Comparison of ENCODE assay signal across 1 cellular context in genomic region chr2:3519255-3520190, GRCh38.
TF ChIP-seq lines count a peak whose summit lies in the region.

Gene ADI1 (minus strand): TSS chr2:3519531. CDS start chr2:3519487, 44 bp downstream.

TF ChIP-seq in HepG2, 621 proteins besides CTCF, POLR2A, EP300 and RAD21 (continued from another document and continues in another):
- peak; percentile 69; the same call in 1 of the 2 replicates for TF ChIP-seq ZKSCAN8 (CRISPR knock-in tag; IDR thresholded peaks at IDR 0.05; ENCODE audit: borderline replicate concordance)
- TF ChIP-seq SPEN (CRISPR knock-in tag; IDR thresholded peaks at IDR 0.05; ENCODE audit: low read depth), result peak; percentile 66
- TF ChIP-seq ZNF543 (CRISPR knock-in tag; IDR thresholded peaks at IDR 0.05), result peak; percentile 90; the same call in 1 of the 2 replicates
- peak; percentile 87; the same call in 1 of the 2 replicates for TF ChIP-seq ZNF430 (CRISPR knock-in tag; IDR thresholded peaks at IDR 0.05)
- 0 out of 2 replicates have a peak, but pooled peaks have one; percentile 82 for TF ChIP-seq NFIB (CRISPR knock-in tag; IDR thresholded peaks at IDR 0.05; ENCODE audit: borderline replicate concordance)
- peak; percentile 36; the same call in 1 of the 2 replicates for TF ChIP-seq CHD2 (IDR thresholded peaks at IDR 0.05; ENCODE audit: low read depth, low read length)
- TF ChIP-seq, protein P1, sequence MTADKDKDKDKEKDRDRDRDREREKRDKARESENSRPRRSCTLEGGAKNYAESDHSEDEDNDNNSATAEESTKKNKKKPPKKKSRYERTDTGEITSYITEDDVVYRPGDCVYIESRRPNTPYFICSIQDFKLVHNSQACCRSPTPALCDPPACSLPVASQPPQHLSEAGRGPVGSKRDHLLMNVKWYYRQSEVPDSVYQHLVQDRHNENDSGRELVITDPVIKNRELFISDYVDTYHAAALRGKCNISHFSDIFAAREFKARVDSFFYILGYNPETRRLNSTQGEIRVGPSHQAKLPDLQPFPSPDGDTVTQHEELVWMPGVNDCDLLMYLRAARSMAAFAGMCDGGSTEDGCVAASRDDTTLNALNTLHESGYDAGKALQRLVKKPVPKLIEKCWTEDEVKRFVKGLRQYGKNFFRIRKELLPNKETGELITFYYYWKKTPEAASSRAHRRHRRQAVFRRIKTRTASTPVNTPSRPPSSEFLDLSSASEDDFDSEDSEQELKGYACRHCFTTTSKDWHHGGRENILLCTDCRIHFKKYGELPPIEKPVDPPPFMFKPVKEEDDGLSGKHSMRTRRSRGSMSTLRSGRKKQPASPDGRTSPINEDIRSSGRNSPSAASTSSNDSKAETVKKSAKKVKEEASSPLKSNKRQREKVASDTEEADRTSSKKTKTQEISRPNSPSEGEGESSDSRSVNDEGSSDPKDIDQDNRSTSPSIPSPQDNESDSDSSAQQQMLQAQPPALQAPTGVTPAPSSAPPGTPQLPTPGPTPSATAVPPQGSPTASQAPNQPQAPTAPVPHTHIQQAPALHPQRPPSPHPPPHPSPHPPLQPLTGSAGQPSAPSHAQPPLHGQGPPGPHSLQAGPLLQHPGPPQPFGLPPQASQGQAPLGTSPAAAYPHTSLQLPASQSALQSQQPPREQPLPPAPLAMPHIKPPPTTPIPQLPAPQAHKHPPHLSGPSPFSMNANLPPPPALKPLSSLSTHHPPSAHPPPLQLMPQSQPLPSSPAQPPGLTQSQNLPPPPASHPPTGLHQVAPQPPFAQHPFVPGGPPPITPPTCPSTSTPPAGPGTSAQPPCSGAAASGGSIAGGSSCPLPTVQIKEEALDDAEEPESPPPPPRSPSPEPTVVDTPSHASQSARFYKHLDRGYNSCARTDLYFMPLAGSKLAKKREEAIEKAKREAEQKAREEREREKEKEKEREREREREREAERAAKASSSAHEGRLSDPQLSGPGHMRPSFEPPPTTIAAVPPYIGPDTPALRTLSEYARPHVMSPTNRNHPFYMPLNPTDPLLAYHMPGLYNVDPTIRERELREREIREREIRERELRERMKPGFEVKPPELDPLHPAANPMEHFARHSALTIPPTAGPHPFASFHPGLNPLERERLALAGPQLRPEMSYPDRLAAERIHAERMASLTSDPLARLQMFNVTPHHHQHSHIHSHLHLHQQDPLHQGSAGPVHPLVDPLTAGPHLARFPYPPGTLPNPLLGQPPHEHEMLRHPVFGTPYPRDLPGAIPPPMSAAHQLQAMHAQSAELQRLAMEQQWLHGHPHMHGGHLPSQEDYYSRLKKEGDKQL (CRISPR knock-in tag; IDR thresholded peaks at IDR 0.05; ENCODE audit: low read depth), result no peak; the same call in 1 of the 2 replicates
- peak; percentile 87 for TF ChIP-seq TBX2 (CRISPR knock-in tag; IDR thresholded peaks at IDR 0.05; ENCODE audit: borderline replicate concordance)
- TF ChIP-seq HDAC1 (CRISPR knock-in tag; IDR thresholded peaks at IDR 0.05), result peak; percentile 93
- TF ChIP-seq SUZ12 (IDR thresholded peaks at IDR 0.05; ENCODE audit: low read depth, low read length), result no peak
- TF ChIP-seq ZNF513 (CRISPR knock-in tag; conservative IDR thresholded peaks at IDR 0.05), result no peak
- TF ChIP-seq, protein P2, sequence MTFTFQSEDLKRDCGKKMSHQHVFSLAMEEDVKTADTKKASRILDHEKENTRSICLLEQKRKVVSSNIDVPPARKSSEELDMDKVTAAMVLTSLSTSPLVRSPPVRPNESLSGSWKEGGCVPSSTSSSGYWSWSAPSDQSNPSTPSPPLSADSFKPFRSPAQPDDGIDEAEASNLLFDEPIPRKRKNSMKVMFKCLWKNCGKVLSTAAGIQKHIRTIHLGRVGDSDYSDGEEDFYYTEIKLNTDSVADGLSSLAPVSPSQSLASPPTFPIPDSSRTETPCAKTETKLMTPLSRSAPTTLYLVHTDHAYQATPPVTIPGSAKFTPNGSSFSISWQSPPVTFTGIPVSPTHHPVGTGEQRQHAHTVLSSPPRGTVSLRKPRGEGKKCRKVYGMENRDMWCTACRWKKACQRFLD (CRISPR knock-in tag; IDR thresholded peaks at IDR 0.05; ENCODE audit: borderline replicate concordance), result peak; percentile 97
- TF ChIP-seq FOXA3 (CRISPR knock-in tag; IDR thresholded peaks at IDR 0.05), result peak; percentile 52
- peak; percentile 70; the same call in 1 of the 2 replicates for TF ChIP-seq SIN3A (IDR thresholded peaks at IDR 0.05; ENCODE audit: borderline replicate concordance, low read depth, low read length)
- peak; percentile 84 for TF ChIP-seq ZNF576 (CRISPR knock-in tag; IDR thresholded peaks at IDR 0.05)
- TF ChIP-seq ATF7 (IDR thresholded peaks at IDR 0.05), result no peak
- 0 out of 2 replicates have a peak, but pooled peaks have one; percentile 14 for TF ChIP-seq ATF7 (CRISPR knock-in tag; IDR thresholded peaks at IDR 0.05)
- TF ChIP-seq, protein P3, sequence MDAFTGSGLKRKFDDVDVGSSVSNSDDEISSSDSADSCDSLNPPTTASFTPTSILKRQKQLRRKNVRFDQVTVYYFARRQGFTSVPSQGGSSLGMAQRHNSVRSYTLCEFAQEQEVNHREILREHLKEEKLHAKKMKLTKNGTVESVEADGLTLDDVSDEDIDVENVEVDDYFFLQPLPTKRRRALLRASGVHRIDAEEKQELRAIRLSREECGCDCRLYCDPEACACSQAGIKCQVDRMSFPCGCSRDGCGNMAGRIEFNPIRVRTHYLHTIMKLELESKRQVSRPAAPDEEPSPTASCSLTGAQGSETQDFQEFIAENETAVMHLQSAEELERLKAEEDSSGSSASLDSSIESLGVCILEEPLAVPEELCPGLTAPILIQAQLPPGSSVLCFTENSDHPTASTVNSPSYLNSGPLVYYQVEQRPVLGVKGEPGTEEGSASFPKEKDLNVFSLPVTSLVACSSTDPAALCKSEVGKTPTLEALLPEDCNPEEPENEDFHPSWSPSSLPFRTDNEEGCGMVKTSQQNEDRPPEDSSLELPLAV (CRISPR knock-in tag; conservative IDR thresholded peaks at IDR 0.05; ENCODE audit: low read depth), result no peak
- TF ChIP-seq SMC3 (IDR thresholded peaks at IDR 0.05; ENCODE audit: low read length), result no peak
- TF ChIP-seq CREB3 (CRISPR knock-in tag; IDR thresholded peaks at IDR 0.05), result peak; percentile 91
- TF ChIP-seq PRMT3 (CRISPR knock-in tag; IDR thresholded peaks at IDR 0.05; ENCODE audit: borderline replicate concordance, low read depth), result peak; percentile 97; the same call in 1 of the 2 replicates
- TF ChIP-seq ZNF781 (CRISPR knock-in tag; IDR thresholded peaks at IDR 0.05; ENCODE audit: borderline replicate concordance, not compliant biosample characterization), result no peak
- no peak for TF ChIP-seq MBNL3 (CRISPR knock-in tag; conservative IDR thresholded peaks at IDR 0.05)
- TF ChIP-seq KDM4B (CRISPR knock-in tag; IDR thresholded peaks at IDR 0.05), result no peak; the same call in none of the 2 replicates
- TF ChIP-seq FOXA1 (IDR thresholded peaks at IDR 0.05), result no peak
- no peak for TF ChIP-seq FOXA1 (CRISPR knock-in tag; IDR thresholded peaks at IDR 0.05)
- peak; percentile 97; the same call in 1 of the 2 replicates for TF ChIP-seq SP140L (CRISPR knock-in tag; IDR thresholded peaks at IDR 0.05; ENCODE audit: borderline replicate concordance)
- no peak for TF ChIP-seq ZNF180 (CRISPR knock-in tag; IDR thresholded peaks at IDR 0.05; ENCODE audit: borderline replicate concordance, low read depth)
- TF ChIP-seq ZSCAN25 (CRISPR knock-in tag; IDR thresholded peaks at IDR 0.05), result 0 out of 2 replicates have a peak, but pooled peaks have one; percentile 62
- TF ChIP-seq ZNF564 (CRISPR knock-in tag; IDR thresholded peaks at IDR 0.05), result peak; percentile 92; the same call in 1 of the 2 replicates
- TF ChIP-seq ZBTB14 (CRISPR knock-in tag; IDR thresholded peaks at IDR 0.05), result peak; percentile 87
- TF ChIP-seq PAX8 (CRISPR knock-in tag; IDR thresholded peaks at IDR 0.05; ENCODE audit: borderline replicate concordance), result peak; percentile 68; the same call in 1 of the 2 replicates
- TF ChIP-seq MED13 (CRISPR knock-in tag; IDR thresholded peaks at IDR 0.05), result peak; percentile 86; the same call in 1 of the 2 replicates
- TF ChIP-seq GATAD2A (CRISPR knock-in tag; IDR thresholded peaks at IDR 0.05), result peak; percentile 33
- peak; percentile 94 for TF ChIP-seq POLR2AphosphoS5 (IDR thresholded peaks at IDR 0.05; ENCODE audit: low read depth, low read length)
- peak; percentile 76 for TF ChIP-seq ISL2 (CRISPR knock-in tag; IDR thresholded peaks at IDR 0.05)
- TF ChIP-seq, protein P4, sequence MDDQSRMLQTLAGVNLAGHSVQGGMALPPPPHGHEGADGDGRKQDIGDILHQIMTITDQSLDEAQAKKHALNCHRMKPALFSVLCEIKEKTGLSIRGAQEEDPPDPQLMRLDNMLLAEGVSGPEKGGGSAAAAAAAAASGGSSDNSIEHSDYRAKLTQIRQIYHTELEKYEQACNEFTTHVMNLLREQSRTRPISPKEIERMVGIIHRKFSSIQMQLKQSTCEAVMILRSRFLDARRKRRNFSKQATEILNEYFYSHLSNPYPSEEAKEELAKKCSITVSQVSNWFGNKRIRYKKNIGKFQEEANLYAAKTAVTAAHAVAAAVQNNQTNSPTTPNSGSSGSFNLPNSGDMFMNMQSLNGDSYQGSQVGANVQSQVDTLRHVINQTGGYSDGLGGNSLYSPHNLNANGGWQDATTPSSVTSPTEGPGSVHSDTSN (CRISPR knock-in tag; IDR thresholded peaks at IDR 0.05; ENCODE audit: borderline replicate concordance), result peak; percentile 58; the same call in 1 of the 2 replicates
- TF ChIP-seq ZSCAN29 (CRISPR knock-in tag; conservative IDR thresholded peaks at IDR 0.05), result no peak
- TF ChIP-seq, protein P5, sequence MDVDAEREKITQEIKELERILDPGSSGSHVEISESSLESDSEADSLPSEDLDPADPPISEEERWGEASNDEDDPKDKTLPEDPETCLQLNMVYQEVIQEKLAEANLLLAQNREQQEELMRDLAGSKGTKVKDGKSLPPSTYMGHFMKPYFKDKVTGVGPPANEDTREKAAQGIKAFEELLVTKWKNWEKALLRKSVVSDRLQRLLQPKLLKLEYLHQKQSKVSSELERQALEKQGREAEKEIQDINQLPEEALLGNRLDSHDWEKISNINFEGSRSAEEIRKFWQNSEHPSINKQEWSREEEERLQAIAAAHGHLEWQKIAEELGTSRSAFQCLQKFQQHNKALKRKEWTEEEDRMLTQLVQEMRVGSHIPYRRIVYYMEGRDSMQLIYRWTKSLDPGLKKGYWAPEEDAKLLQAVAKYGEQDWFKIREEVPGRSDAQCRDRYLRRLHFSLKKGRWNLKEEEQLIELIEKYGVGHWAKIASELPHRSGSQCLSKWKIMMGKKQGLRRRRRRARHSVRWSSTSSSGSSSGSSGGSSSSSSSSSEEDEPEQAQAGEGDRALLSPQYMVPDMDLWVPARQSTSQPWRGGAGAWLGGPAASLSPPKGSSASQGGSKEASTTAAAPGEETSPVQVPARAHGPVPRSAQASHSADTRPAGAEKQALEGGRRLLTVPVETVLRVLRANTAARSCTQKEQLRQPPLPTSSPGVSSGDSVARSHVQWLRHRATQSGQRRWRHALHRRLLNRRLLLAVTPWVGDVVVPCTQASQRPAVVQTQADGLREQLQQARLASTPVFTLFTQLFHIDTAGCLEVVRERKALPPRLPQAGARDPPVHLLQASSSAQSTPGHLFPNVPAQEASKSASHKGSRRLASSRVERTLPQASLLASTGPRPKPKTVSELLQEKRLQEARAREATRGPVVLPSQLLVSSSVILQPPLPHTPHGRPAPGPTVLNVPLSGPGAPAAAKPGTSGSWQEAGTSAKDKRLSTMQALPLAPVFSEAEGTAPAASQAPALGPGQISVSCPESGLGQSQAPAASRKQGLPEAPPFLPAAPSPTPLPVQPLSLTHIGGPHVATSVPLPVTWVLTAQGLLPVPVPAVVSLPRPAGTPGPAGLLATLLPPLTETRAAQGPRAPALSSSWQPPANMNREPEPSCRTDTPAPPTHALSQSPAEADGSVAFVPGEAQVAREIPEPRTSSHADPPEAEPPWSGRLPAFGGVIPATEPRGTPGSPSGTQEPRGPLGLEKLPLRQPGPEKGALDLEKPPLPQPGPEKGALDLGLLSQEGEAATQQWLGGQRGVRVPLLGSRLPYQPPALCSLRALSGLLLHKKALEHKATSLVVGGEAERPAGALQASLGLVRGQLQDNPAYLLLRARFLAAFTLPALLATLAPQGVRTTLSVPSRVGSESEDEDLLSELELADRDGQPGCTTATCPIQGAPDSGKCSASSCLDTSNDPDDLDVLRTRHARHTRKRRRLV (CRISPR knock-in tag; IDR thresholded peaks at IDR 0.05), result peak; percentile 80; the same call in 1 of the 2 replicates
- peak; percentile 89; the same call in 1 of the 2 replicates for TF ChIP-seq ZNF512 (CRISPR knock-in tag; IDR thresholded peaks at IDR 0.05)
- TF ChIP-seq HOXA5 (CRISPR knock-in tag; IDR thresholded peaks at IDR 0.05), result peak; percentile 83
